15 cellular contexts compared by ENCODE assay signal in genomic region chr9:96048954-96049831, GRCh38.
A peak's percentile ranks its signal among the peaks of the same experiment; 100 is the strongest.
DNase-seq lines count a peak whose midpoint lies in the region; ATAC-seq lines count a peak whose summit lies in the region.
"Had no signal": no experiment of that assay in that cellular context is flagged by ENCODE, and none has a peak within 500 bp of the region (broad histone marks: within the 10 kb centered on the region; RNA-seq: fewer than 3 reads in every experiment).

No MANE protein-coding gene starts in this region.

- H3K14ac ChIP-seq in mesenchymal stem cell (ENCODE audit: low read length in 2 of 2) = no peak overlapping the region

- peak overlapping the region; percentile 57 for H3K27ac ChIP-seq in temporal lobe (ENCODE audit: low read depth, low read length)
- no peak overlapping the region for H3K27ac ChIP-seq in mesenchymal stem cell (ENCODE audit: low read length, poor library complexity, severe bottlenecking)
- H3K27ac ChIP-seq: KMS-11 had no signal

- H3K4ac ChIP-seq in mesenchymal stem cell (ENCODE audit: low read depth in 1 of 2, low read length in 2 of 2) = no peak overlapping the region

- H2BK120ac ChIP-seq in mesenchymal stem cell (ENCODE audit: low read depth, low read length) = no peak overlapping the region

- H2AFZ ChIP-seq in neuron (ENCODE audit: low read depth, low read length) (peak overlapping the region; percentile 9), mesenchymal stem cell (ENCODE audit: low read depth, low read length) (no peak overlapping the region)

- H3K18ac ChIP-seq in mesenchymal stem cell (ENCODE audit: low read depth in 1 of 2, low read length in 2 of 2) = no peak overlapping the region

- H3K4me3 ChIP-seq in neuron (ENCODE audit: low read length) (no peak overlapping the region), mesenchymal stem cell (ENCODE audit: insufficient read depth in 1 of 2, low read depth in 1 of 2, low read length in 2 of 2) (no peak overlapping the region)

- intact Hi-C loops in left ventricle myocardium superior (cut with micrococcal nuclease) = no loop called here

- peaks cover 3% of the 10 kb centered on the region for H3K9me3 ChIP-seq in neuron (ENCODE audit: low read length)
- H3K9me3 ChIP-seq in mesenchymal stem cell (ENCODE audit: control insufficient read depth, low read length) = no peaks in the 10 kb centered on the region
- H3K9me3 ChIP-seq: SK-N-SH had no signal

- H3K23ac ChIP-seq in mesenchymal stem cell (ENCODE audit: low read length in 2 of 2) = no peak overlapping the region

- no peak overlapping the region for H2AK5ac ChIP-seq in mesenchymal stem cell (ENCODE audit: low read length, severe bottlenecking)

- H3K4me1 ChIP-seq in neuron (ENCODE audit: insufficient read depth, low read length) = peaks cover 41% of the 10 kb centered on the region
- H3K4me1 ChIP-seq in mesenchymal stem cell (ENCODE audit: control insufficient read depth, insufficient read depth, low read depth, low read length) = peaks cover 2% of the 10 kb centered on the region

- peak; percentile 76 for ATAC-seq in left ventricle myocardium superior
- ATAC-seq in HG03097 (IDR thresholded peaks at IDR 0.05; ENCODE audit: low FRiP score, unreplicated experiment) = no peak

- H3K27me3 ChIP-seq in neuron (ENCODE audit: insufficient read depth, low read length) = no peaks in the 10 kb centered on the region
- peaks cover 35 to 50% of the 10 kb centered on the region in 2 experiments for H3K27me3 ChIP-seq in mesenchymal stem cell (ENCODE audit: control insufficient read depth in 1 of 2, insufficient read depth in 1 of 2, low read length in 2 of 2)

- no peak overlapping the region for H2BK5ac ChIP-seq in mesenchymal stem cell (ENCODE audit: low read depth, low read length, poor library complexity, severe bottlenecking)

- H3K79me1 ChIP-seq in mesenchymal stem cell (replicated peaks; ENCODE audit: low read length, poor library complexity, severe bottlenecking) = no peaks in the 10 kb centered on the region

- WGBS in mesenchymal stem cell = 95% methylated on average over 39 of the region's 39 CpGs

- DNase-seq in anterior cingulate cortex (lab: John Stamatoyannopoulos, UW) (peak in 56 of 58 donors; percentile 24 to 96 (median 84)), left ventricle myocardium superior (peak; percentile 46), mesenchymal stem cell (no peak), NCI-H510A treated with DMSO at 0.1 percent for 48 hours (lab: John Stamatoyannopoulos, UW) (no peak), islet precursor cell (no peak)
- DNase-seq: activated CD4-positive, alpha-beta T cell treated with anti-CD3 and anti-CD28 coated beads, Interleukin-2, amount 50 U/mL, for 4 hours; activated naive CD8-positive, alpha-beta T cell treated with anti-CD3 and anti-CD28 coated beads, Interleukin-2, amount 10 ng/mL, durations not matched to agents 7 days and 5 days; DMS 273 treated with DMSO at 0.1 percent for 48 hours; NCI-H69; stimulated activated CD4-positive, alpha-beta T cell treated with anti-CD3 and anti-CD28 coated beads, Interleukin-4, amount 100 ng/mL, for 1 hour had no signal

- H3K9ac ChIP-seq in mesenchymal stem cell (ENCODE audit: low read length) = no peak overlapping the region
- H3K9ac ChIP-seq: KMS-11, SK-N-SH had no signal

- H2BK15ac ChIP-seq in mesenchymal stem cell (ENCODE audit: low read depth, poor library complexity, severe bottlenecking) = no peak overlapping the region

- H4K8ac ChIP-seq in mesenchymal stem cell (ENCODE audit: low read length) = no peak overlapping the region

- H3K36me3 ChIP-seq in neuron (ENCODE audit: insufficient read depth, low read length) = no peaks in the 10 kb centered on the region
- H3K36me3 ChIP-seq in mesenchymal stem cell (ENCODE audit: control insufficient read depth in 1 of 2, insufficient read depth in 2 of 2, low read depth in 1 of 2, low read length in 2 of 2) = no peaks in the 10 kb centered on the region

- H3K4me2 ChIP-seq in mesenchymal stem cell (ENCODE audit: low read length, poor library complexity, severe bottlenecking) = no peak overlapping the region
- H3K4me2 ChIP-seq: KMS-11, SK-N-SH had no signal

- H4K91ac ChIP-seq in mesenchymal stem cell (ENCODE audit: low read length) = no peak overlapping the region

- no peak overlapping the region for H2BK12ac ChIP-seq in mesenchymal stem cell (ENCODE audit: low read length in 2 of 2)

Comparison
In these comparisons a context has a peak if more than half of its experiments do, and no peak if none do; other contexts are left out.
1. DNase-seq: peak in anterior cingulate cortex (56 of 58) and left ventricle myocardium superior (single experiment); none in mesenchymal stem cell (single experiment), NCI-H510A treated with DMSO at 0.1 percent for 48 hours (single experiment) and islet precursor cell (single experiment).